10 cellular contexts compared by ENCODE assay signal in genomic region chr6:40585661-40586269, GRCh38. TPM values are rescaled to one million over a fixed set of nuclear protein-coding genes. Genes with fewer than 3 reads are reported as not detected.
DNase-seq lines count a peak whose midpoint lies in the region; ATAC-seq and TF ChIP-seq lines count a peak whose summit lies in the region.
"Had no signal": no experiment of that assay in that cellular context is flagged by ENCODE, and none has a peak within 500 bp of the region (broad histone marks: within the 10 kb centered on the region; RNA-seq: fewer than 3 reads in every experiment).

No MANE protein-coding gene starts in this region.

- H2AFZ ChIP-seq in Loucy (ENCODE audit: low read length) = 0 out of 2 replicates have a peak overlapping the region, but pooled peaks have one; percentile 64

- H3K36me3 ChIP-seq in Loucy (ENCODE audit: insufficient read depth, low read length) (no peaks in the 10 kb centered on the region), SK-N-MC (ENCODE audit: insufficient read depth, low read length) (no peaks in the 10 kb centered on the region), upper lobe of right lung (no peaks in the 10 kb centered on the region)

- no peak overlapping the region for H3K27ac ChIP-seq in SK-N-MC
- H3K27ac ChIP-seq in upper lobe of right lung = no peak overlapping the region

- H3K9me2 ChIP-seq in Loucy (replicated peaks; ENCODE audit: low read depth, low read length) = no peaks in the 10 kb centered on the region

- H3K27ac Mint-ChIP-seq in immature natural killer cell = peak overlapping the region in 5 of 6 donors; percentile 23 to 90 (median 70)

- H3K27me3 ChIP-seq in Loucy (ENCODE audit: insufficient read depth, low read length, poor library complexity, severe bottlenecking) = no peaks in the 10 kb centered on the region
- peaks cover 64% of the 10 kb centered on the region for H3K27me3 ChIP-seq in upper lobe of right lung

- H3K4me2 ChIP-seq in Loucy (ENCODE audit: low read depth, low read length, poor library complexity, severe bottlenecking) = peak overlapping the region; percentile 90

- no peaks in the 10 kb centered on the region for H4K20me1 ChIP-seq in Loucy (ENCODE audit: insufficient read depth, low read length, poor library complexity, severe bottlenecking)

- ATAC-seq in HG03025 (IDR thresholded peaks at IDR 0.05; ENCODE audit: low FRiP score, unreplicated experiment) (no peak), upper lobe of right lung (no peak), GM18520 (IDR thresholded peaks at IDR 0.05; ENCODE audit: unreplicated experiment) (no peak)

- H3K79me2 ChIP-seq in Loucy (ENCODE audit: insufficient read depth, low read length) = peaks cover 58% of the 10 kb centered on the region

- peak overlapping the region; percentile 84 to 95 (median 90) for H3K4me3 Mint-ChIP-seq in immature natural killer cell

- H3K4me3 ChIP-seq in Loucy (ENCODE audit: low read length, poor library complexity, severe bottlenecking) (peak overlapping the region; percentile 97), SK-N-MC (peak overlapping the region; percentile 78; the same call in 1 of the 2 replicates), upper lobe of right lung (no peak overlapping the region)

- DNase-seq in COR-L47 (lab: John Stamatoyannopoulos, UW) = peak; percentile 47
- DNase-seq in SK-N-MC (ENCODE audit: low read depth, low spot score) = no peak
- DNase-seq in immature natural killer cell = no peak
- no peak for DNase-seq in upper lobe of right lung
- no peak for DNase-seq in activated naive CD4-positive, alpha-beta T cell (lab: John Stamatoyannopoulos, UW)
- DNase-seq: GDM1 had no signal

- intact Hi-C loops in upper lobe of right lung (cut with DNase I) = no loop called here

- no peak for TF ChIP-seq CTCF in Loucy (conservative IDR thresholded peaks at IDR 0.05; ENCODE audit: low read length)
- no peak for TF ChIP-seq CTCF in upper lobe of right lung (IDR thresholded peaks at IDR 0.05)

- no peaks in the 10 kb centered on the region for H3K9me3 Mint-ChIP-seq in immature natural killer cell

- no peaks in the 10 kb centered on the region for H3K36me3 Mint-ChIP-seq in immature natural killer cell

- H3K4me1 Mint-ChIP-seq in immature natural killer cell = peaks cover 0 to 47% of the 10 kb centered on the region in 2 donors

- H3K27me3 Mint-ChIP-seq in immature natural killer cell (ENCODE audit: low read depth in 3 of 3) = peaks cover 7 to 17% (median 9%) of the 10 kb centered on the region in 3 donors

- H3K9ac ChIP-seq in Loucy (ENCODE audit: low read depth, low read length, poor library complexity, severe bottlenecking) (peak overlapping the region; percentile 97), SK-N-MC (ENCODE audit: insufficient read length) (no peak overlapping the region)

- no peaks in the 10 kb centered on the region for H3K9me3 ChIP-seq in Loucy (ENCODE audit: insufficient read depth, low read depth, low read length)
- H3K9me3 ChIP-seq in SK-N-MC (ENCODE audit: low read depth, low read length) = no peaks in the 10 kb centered on the region
- no peaks in the 10 kb centered on the region for H3K9me3 ChIP-seq in upper lobe of right lung

- H3K4me1 ChIP-seq in Loucy (ENCODE audit: insufficient read depth, low read length, poor library complexity, severe bottlenecking) (peaks cover 51% of the 10 kb centered on the region), upper lobe of right lung (peaks cover 16% of the 10 kb centered on the region)

- no peaks in the 10 kb centered on the region for H3F3A ChIP-seq in Loucy (ENCODE audit: low read depth)

RNA-seq across cellular contexts. Expression of gene LRFN2, which starts 1.4 kb away (rescaled TPM):
- 1 to 10 TPM in 1 of 3 donors, under 1 TPM in 2; 0.67 to 1.8 (median 0.87) TPM for polyA plus RNA-seq in immature natural killer cell
- not detected for total RNA-seq in upper lobe of right lung
- total RNA-seq: M059J had no signal
